33 cellular contexts compared by ENCODE assay signal in genomic region chr11:79786961-79787360, GRCh38.
"Had no signal": no experiment of that assay in that cellular context is flagged by ENCODE, and none has a peak within 500 bp of the region (broad histone marks: within the 10 kb centered on the region; RNA-seq: fewer than 3 reads in every experiment).

No MANE protein-coding gene starts in this region.

- H3K27me3 ChIP-seq: adrenal gland, body of pancreas, brain microvascular endothelial cell had no signal

- H3K27ac ChIP-seq: adrenal gland, body of pancreas, brain microvascular endothelial cell, VCaP had no signal

- FAIRE-seq: astrocyte, TTC549 had no signal

- H3K9me3 ChIP-seq: adrenal gland, body of pancreas had no signal

- H3K36me3 ChIP-seq: adrenal gland, brain microvascular endothelial cell had no signal

- H3K4me1 ChIP-seq: adrenal gland, body of pancreas had no signal

- ATAC-seq: activated CD8-positive, alpha-beta T cell treated with anti-CD3 and anti-CD28 coated beads for 36 hours; activated naive CD4-positive, alpha-beta T cell treated with anti-CD3 and anti-CD28 coated beads, Interleukin-2, amount 50 U/mL, for 72 hours; activated T-cell treated with anti-CD3 and anti-CD28 coated beads, Interleukin-2, amount 50 U/mL, for 4 hours; activated T-cell treated with anti-CD3 and anti-CD28 coated beads, Interleukin-2, amount 50 U/mL, for 72 hours; activated T-helper 17 cell treated with anti-CD3 and anti-CD28 coated beads, Interleukin-2, amount 50 U/mL, for 72 hours; body of pancreas had no signal

- H3K4me3 ChIP-seq: adrenal gland, body of pancreas had no signal

- DNase-seq: activated B cell treated with CpG ODN at 0.5 μM for 24 hours; activated CD4-positive, alpha-beta memory T cell treated with anti-CD3 and anti-CD28 coated beads for 36 hours; activated CD4-positive, alpha-beta T cell treated with anti-CD3 and anti-CD28 coated beads for 4 hours; activated CD4-positive, alpha-beta T cell treated with anti-CD3 and anti-CD28 coated beads, Interleukin-2, amount 10 ng/mL, durations not matched to agents 24 days and 14 days; activated CD4-positive, alpha-beta T cell treated with anti-CD3 and anti-CD28 coated beads, Interleukin-2, amount 50 U/mL, for 1 hour; activated CD4-positive, alpha-beta T cell treated with anti-CD3 and anti-CD28 coated beads, Interleukin-2, amount 50 U/mL, for 4 hours; activated CD4-positive, CD25-positive, alpha-beta regulatory T cell treated with anti-CD3 and anti-CD28 coated beads, Interleukin-2, amount 50 U/mL, for 72 hours; activated CD8-positive, alpha-beta memory T cell treated with anti-CD3 and anti-CD28 coated beads, Interleukin-2, amount 50 U/mL, for 4 hours; activated CD8-positive, alpha-beta T cell treated with anti-CD3 and anti-CD28 coated beads for 36 hours; activated effector memory CD4-positive, alpha-beta T cell treated with anti-CD3 and anti-CD28 coated beads, Interleukin-2, amount 50 U/mL, for 16 hours; activated gamma-delta T cell treated with Interleukin-2 at 50 U/mL for 16 hours; activated naive CD4-positive, alpha-beta T cell; activated naive CD4-positive, alpha-beta T cell treated with anti-CD3 and anti-CD28 coated beads for 36 hours; activated naive CD4-positive, alpha-beta T cell treated with anti-CD3 and anti-CD28 coated beads, Interleukin-2, amount 50 U/mL, for 16 hours; activated naive CD8-positive, alpha-beta T cell treated with anti-CD3 and anti-CD28 coated beads for 36 hours; activated T-cell treated with anti-CD3 and anti-CD28 coated beads for 4 hours; activated T-cell treated with anti-CD3 and anti-CD28 coated beads, Interleukin-2, amount 50 U/mL, for 1 hour; activated T-cell treated with anti-CD3 and anti-CD28 coated beads, Interleukin-2, amount 50 U/mL, for 4 hours; activated T-cell treated with anti-CD3 and anti-CD28 coated beads, Interleukin-2, amount 50 U/mL, for 72 hours; adrenal gland; amniotic stem cell; aorta; body of pancreas; brain microvascular endothelial cell; central memory CD4-positive, alpha-beta T cell; T-helper 1 cell; T-helper 2 cell; T-helper 9 cell had no signal
